2 cellular contexts compared by ENCODE assay signal in genomic region chr19:4682417-4683200, GRCh38.
A peak's percentile ranks its signal among the peaks of the same experiment; 100 is the strongest.
TF ChIP-seq lines count a peak whose summit lies in the region.

No MANE protein-coding gene starts in this region.

TF ChIP-seq in HEK293, 187 proteins besides CTCF, POLR2A, EP300 and RAD21:
- TF ChIP-seq ZBTB6 (tag by site-specific recombination; IDR thresholded peaks at IDR 0.05) (no peak), ZNF433 (tag by site-specific recombination; IDR thresholded peaks at IDR 0.05; ENCODE audit: low read depth) (no peak), YY1 (tag by site-specific recombination; IDR thresholded peaks at IDR 0.05) (no peak), SCRT1 (tag by site-specific recombination; IDR thresholded peaks at IDR 0.05; ENCODE audit: borderline replicate concordance) (no peak), ZIC2 (tag by site-specific recombination; IDR thresholded peaks at IDR 0.05) (peak; percentile 52; the same call in 1 of the 2 replicates), ZNF549 (tag by site-specific recombination; IDR thresholded peaks at IDR 0.05) (no peak)
- TF ChIP-seq, protein P1, sequence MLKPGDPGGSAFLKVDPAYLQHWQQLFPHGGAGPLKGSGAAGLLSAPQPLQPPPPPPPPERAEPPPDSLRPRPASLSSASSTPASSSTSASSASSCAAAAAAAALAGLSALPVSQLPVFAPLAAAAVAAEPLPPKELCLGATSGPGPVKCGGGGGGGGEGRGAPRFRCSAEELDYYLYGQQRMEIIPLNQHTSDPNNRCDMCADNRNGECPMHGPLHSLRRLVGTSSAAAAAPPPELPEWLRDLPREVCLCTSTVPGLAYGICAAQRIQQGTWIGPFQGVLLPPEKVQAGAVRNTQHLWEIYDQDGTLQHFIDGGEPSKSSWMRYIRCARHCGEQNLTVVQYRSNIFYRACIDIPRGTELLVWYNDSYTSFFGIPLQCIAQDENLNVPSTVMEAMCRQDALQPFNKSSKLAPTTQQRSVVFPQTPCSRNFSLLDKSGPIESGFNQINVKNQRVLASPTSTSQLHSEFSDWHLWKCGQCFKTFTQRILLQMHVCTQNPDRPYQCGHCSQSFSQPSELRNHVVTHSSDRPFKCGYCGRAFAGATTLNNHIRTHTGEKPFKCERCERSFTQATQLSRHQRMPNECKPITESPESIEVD (tag by site-specific recombination; IDR thresholded peaks at IDR 0.05), result no peak

TF ChIP-seq in H1, 55 proteins besides CTCF, POLR2A, EP300 and RAD21:
- TF ChIP-seq FOSL1 (IDR thresholded peaks at IDR 0.05; ENCODE audit: insufficient read depth, low read depth, low read length), result no peak
- TF ChIP-seq GTF2F1 (IDR thresholded peaks at IDR 0.05; ENCODE audit: borderline replicate concordance, low read depth, low read length), result no peak
- TF ChIP-seq, protein P2, sequence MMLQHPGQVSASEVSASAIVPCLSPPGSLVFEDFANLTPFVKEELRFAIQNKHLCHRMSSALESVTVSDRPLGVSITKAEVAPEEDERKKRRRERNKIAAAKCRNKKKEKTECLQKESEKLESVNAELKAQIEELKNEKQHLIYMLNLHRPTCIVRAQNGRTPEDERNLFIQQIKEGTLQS (IDR thresholded peaks at IDR 0.05; ENCODE audit: insufficient read depth, low read depth, low read length), result no peak
- no peak for TF ChIP-seq HDAC2 (IDR thresholded peaks at IDR 0.05; ENCODE audit: borderline replicate concordance in 1 of 2, low read depth in 2 of 2, low read length in 2 of 2)
- TF ChIP-seq NANOG (IDR thresholded peaks at IDR 0.05; ENCODE audit: insufficient read depth, low read depth, low read length, poor library complexity, severe bottlenecking), result no peak
- no peak for TF ChIP-seq BACH1 (IDR thresholded peaks at IDR 0.05; ENCODE audit: low read length)
- no peak for TF ChIP-seq KDM4A (IDR thresholded peaks at IDR 0.05; ENCODE audit: low read depth, low read length, severe bottlenecking)
- TF ChIP-seq EZH2 (IDR thresholded peaks at IDR 0.05; ENCODE audit: low read depth, low read length, severe bottlenecking), result no peak
TF ChIP-seq in H1: peak in this region for 0.
